In the genomic region with DNA sequence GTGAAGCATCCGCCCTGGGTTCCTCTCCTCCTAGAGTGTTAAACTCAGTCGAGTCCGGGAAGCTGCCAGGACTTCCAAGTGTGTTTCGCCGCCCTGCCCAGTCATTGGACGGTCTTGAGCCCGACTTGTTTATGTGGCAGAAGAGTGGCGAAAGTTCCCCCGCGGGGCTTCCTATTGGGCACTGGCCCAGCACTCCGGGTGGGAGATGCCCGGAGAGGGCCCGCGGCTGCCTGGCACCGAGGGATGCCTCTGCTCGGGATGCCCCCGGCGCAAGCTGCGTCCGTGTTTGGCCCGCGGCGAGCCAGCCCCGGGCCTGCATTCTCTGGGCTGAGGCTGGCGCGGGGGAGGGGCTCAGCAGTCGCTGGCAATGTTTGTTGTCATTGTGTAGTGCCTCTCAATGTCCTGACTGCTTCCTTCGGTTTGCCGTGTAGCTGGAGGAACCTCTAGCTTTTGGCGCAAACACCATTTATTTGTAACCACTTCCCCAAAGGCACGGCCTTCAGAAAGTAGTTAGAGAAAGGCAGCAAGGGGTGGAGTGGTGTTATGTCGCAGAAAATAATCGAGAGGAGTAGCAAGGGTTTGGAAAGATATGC, we compare ENCODE assay signal across 8 cellular contexts. TPM values are rescaled to one million over a fixed set of nuclear protein-coding genes. Genes with fewer than 3 reads are reported as not detected.
DNase-seq lines count a peak whose midpoint lies in the region; ATAC-seq and TF ChIP-seq lines count a peak whose summit lies in the region.

No MANE protein-coding gene starts in this region.

- ATAC-seq in GM18511 (IDR thresholded peaks at IDR 0.05; ENCODE audit: unreplicated experiment) (peak; percentile 42), HG03354 (IDR thresholded peaks at IDR 0.05; ENCODE audit: poor library complexity, severe bottlenecking, unreplicated experiment) (peak; percentile 47), sciatic nerve (peak; percentile 77), GM21381 (IDR thresholded peaks at IDR 0.05; ENCODE audit: unreplicated experiment) (no peak)

- TF ChIP-seq CTCF in AG09319 (IDR thresholded peaks at IDR 0.05; ENCODE audit: low read depth, low read length): no peak

- DNase-seq in AG09319 (ENCODE audit: extremely low read depth, low read depth) (peak; percentile 36), SIG-M5 treated with dmso at 0.1 percent for 504 hours (lab: John Stamatoyannopoulos, UW; ENCODE audit: unreplicated experiment) (peak; percentile 89), caudate nucleus (lab: John Stamatoyannopoulos, UW) (peak in 60 of 61 donors; percentile 10 to 91 (median 74)), iPS-NIHi7 (ENCODE audit: extremely low spot score) (peak; percentile 80), sciatic nerve (ENCODE audit: low spot score) (peak; percentile 86)

- intact Hi-C loops in sciatic nerve (cut with DNase I): loop anchor here (5.0 kb wide), 1 partner anchor 91 kb away; a partner anchor contains a TSS

- H3K27ac ChIP-seq in caudate nucleus (ENCODE audit: low read depth, low read length): peak overlapping the region; percentile 90

RNA-seq across cellular contexts. Expression of a gene that starts 1.2 kb away (rescaled TPM):
- 280 TPM for total RNA-seq in sciatic nerve

Comparison
In these comparisons a context has a peak if more than half of its experiments do, and no peak if none do; other contexts are left out.
1. DNase-seq: peak in every context shown above with its lines; median percentile 89 in SIG-M5 treated with dmso at 0.1 percent for 504 hours; 86 in sciatic nerve; 80 in iPS-NIHi7; 74 in caudate nucleus; 36 in AG09319.